ENCODE assay signal across 17 cellular contexts in genomic region chr9:85430659-85431370, GRCh38.
DNase-seq lines count a peak whose midpoint lies in the region; ATAC-seq and TF ChIP-seq lines count a peak whose summit lies in the region.
"Had no signal": no experiment of that assay in that cellular context is flagged by ENCODE, and none has a peak within 500 bp of the region (broad histone marks: within the 10 kb centered on the region; RNA-seq: fewer than 3 reads in every experiment).

No MANE protein-coding gene starts in this region.

- TF ChIP-seq EP300 in esophagus muscularis mucosa (IDR thresholded peaks at IDR 0.05): no peak

- H3K27me3 ChIP-seq in esophagus muscularis mucosa: peaks cover 0 to 7% (median 0%) of the 10 kb centered on the region in 4 donors

- H3K36me3 ChIP-seq in esophagus muscularis mucosa: no peaks in the 10 kb centered on the region
- H3K36me3 ChIP-seq: prostate gland, suprapubic skin had no signal

- H3K9me3 ChIP-seq in esophagus muscularis mucosa: no peaks in the 10 kb centered on the region
- H3K9me3 ChIP-seq: A549, prostate gland, suprapubic skin had no signal

- WGBS in esophagus muscularis mucosa: 70% methylated on average over 19 of the region's 19 CpGs

- TF ChIP-seq CTCF in esophagus muscularis mucosa (IDR thresholded peaks at IDR 0.05): no peak

- no peak overlapping the region for H3K4me3 ChIP-seq in esophagus muscularis mucosa
- H3K4me3 ChIP-seq: A549, prostate gland, suprapubic skin had no signal

- H3K27ac ChIP-seq in esophagus muscularis mucosa (replicated peaks in 1 of 4): no peak overlapping the region
- H3K27ac ChIP-seq: A549, epithelial cell of prostate, prostate gland, suprapubic skin had no signal

- H3K4me1 ChIP-seq in esophagus muscularis mucosa: no peaks in the 10 kb centered on the region
- H3K4me1 ChIP-seq: A549 had no signal

- intact Hi-C loops in esophagus muscularis mucosa (cut with DNase I): no loop called here

- DNase-seq in NCI-H2029 (lab: John Stamatoyannopoulos, UW): peak; percentile 16
- no peak for DNase-seq in NCI-H2029 treated with DMSO at 0.1 percent for 48 hours (lab: John Stamatoyannopoulos, UW)
- peak; percentile 95 for DNase-seq in NCI-H748 (lab: John Stamatoyannopoulos, UW; ENCODE audit: unreplicated experiment)
- peak; percentile 90 for DNase-seq in esophagus muscularis mucosa (ENCODE audit: extremely low spot score)
- peak; percentile 68 for DNase-seq in superior temporal gyrus (ENCODE audit: extremely low spot score)
- no peak for DNase-seq in T-helper 1 cell
- DNase-seq: activated CD4-positive, alpha-beta T cell treated with anti-CD3 and anti-CD28 coated beads, Interleukin-2, amount 10 ng/mL, durations not matched to agents 7 days and 5 days; activated naive CD8-positive, alpha-beta T cell treated with anti-CD3 and anti-CD28 coated beads, Interleukin-2, amount 10 ng/mL, durations not matched to agents 7 days and 5 days; CD8-positive, alpha-beta memory T cell; glutamatergic neuron; SIG-M5 had no signal

- no peak for TF ChIP-seq POLR2A in esophagus muscularis mucosa (IDR thresholded peaks at IDR 0.05; ENCODE audit: low read depth)

- ATAC-seq in HG03457 (IDR thresholded peaks at IDR 0.05; ENCODE audit: unreplicated experiment) (no peak), HG03139 (IDR thresholded peaks at IDR 0.05; ENCODE audit: unreplicated experiment) (no peak)
- ATAC-seq: A549 had no signal

Comparison
In these comparisons a context has a peak if more than half of its experiments do, and no peak if none do; other contexts are left out.
1. DNase-seq: peak in NCI-H2029 (single experiment), NCI-H748 (single experiment), esophagus muscularis mucosa (single experiment) and superior temporal gyrus (single experiment); none in NCI-H2029 treated with DMSO at 0.1 percent for 48 hours (single experiment) and T-helper 1 cell (0 of 5).